ENCODE assay signal across 1 cellular context in genomic region chr20:63177134-63177784, GRCh38.
TF ChIP-seq lines count a peak whose summit lies in the region.

No MANE protein-coding gene starts in this region.

TF ChIP-seq in GM23338, 12 proteins besides CTCF, POLR2A, EP300 and RAD21 (continued from another document):
- TF ChIP-seq REST (IDR thresholded peaks at IDR 0.05; ENCODE audit: unreplicated experiment) (no peak), JUNB (IDR thresholded peaks at IDR 0.05; ENCODE audit: unreplicated experiment) (no peak), ZNF114 (CRISPR knock-in tag; IDR thresholded peaks at IDR 0.05) (no peak)
